In the genomic region with DNA sequence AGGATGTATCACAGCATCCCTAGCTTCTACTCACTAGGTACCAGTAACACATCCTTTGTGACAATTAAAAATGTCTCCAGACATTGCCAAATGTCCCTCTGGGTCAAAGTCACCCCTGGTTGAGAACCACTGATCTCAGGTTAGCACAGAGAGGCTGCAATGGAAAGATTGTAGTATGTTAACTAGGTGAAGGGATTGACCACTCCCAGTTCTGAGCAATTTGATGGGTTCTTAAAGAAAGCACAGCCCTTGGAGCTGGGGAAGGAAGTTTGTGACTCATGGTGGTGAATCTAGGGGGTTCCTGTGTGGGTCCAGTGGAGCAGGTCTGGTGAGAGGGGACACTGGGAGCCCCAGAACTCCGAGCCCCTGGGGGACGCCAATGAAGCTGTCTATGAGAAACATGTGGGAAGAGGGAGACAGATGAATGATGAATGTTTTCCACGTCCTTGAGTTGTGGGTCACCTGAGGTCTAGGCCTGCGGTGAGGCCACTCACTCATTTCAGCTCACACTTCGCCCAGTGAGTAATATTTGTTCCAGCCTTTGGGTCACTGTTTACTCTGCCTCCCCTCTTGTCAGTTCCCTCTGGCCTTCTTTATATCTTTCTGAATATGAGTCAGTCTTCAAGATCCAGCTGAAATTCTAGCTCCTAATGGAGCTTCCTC, we compare ENCODE assay signal across 12 cellular contexts.
A peak's percentile ranks its signal among the peaks of the same experiment; 100 is the strongest.
DNase-seq lines count a peak whose midpoint lies in the region; ATAC-seq and TF ChIP-seq lines count a peak whose summit lies in the region.
"Had no signal": no experiment of that assay in that cellular context is flagged by ENCODE, and none has a peak within 500 bp of the region (broad histone marks: within the 10 kb centered on the region; RNA-seq: fewer than 3 reads in every experiment).

No MANE protein-coding gene starts in this region.

- H3K36me3 ChIP-seq in transverse colon = no peaks in the 10 kb centered on the region
- H3K36me3 ChIP-seq: WERI-Rb-1 had no signal

- no peaks in the 10 kb centered on the region for H3K9me3 Mint-ChIP-seq in activated naive CD8-positive, alpha-beta T cell (ENCODE audit: low read depth)
- no peaks in the 10 kb centered on the region for H3K9me3 Mint-ChIP-seq in activated naive CD8-positive, alpha-beta T cell treated with anti-CD3 and anti-CD28 coated beads for 36 hours
- H3K9me3 Mint-ChIP-seq in activated naive CD8-positive, alpha-beta T cell treated with anti-CD3 and anti-CD28 coated beads, Interleukin-2, amount 50 U/mL, for 24 hours = no peaks in the 10 kb centered on the region
- H3K9me3 Mint-ChIP-seq in immature natural killer cell (peaks cover 0 to 3% (median 0%) of the 10 kb centered on the region in 6 donors), endothelial cell (ENCODE audit: unreplicated experiment) (no peaks in the 10 kb centered on the region)
- H3K9me3 Mint-ChIP-seq: neural crest cell had no signal

- H3K9me3 ChIP-seq in transverse colon = no peaks in the 10 kb centered on the region

- no peak overlapping the region for H3K27ac Mint-ChIP-seq in activated naive CD8-positive, alpha-beta T cell
- no peak overlapping the region for H3K27ac Mint-ChIP-seq in activated naive CD8-positive, alpha-beta T cell treated with anti-CD3 and anti-CD28 coated beads for 36 hours
- no peak overlapping the region for H3K27ac Mint-ChIP-seq in activated naive CD8-positive, alpha-beta T cell treated with anti-CD3 and anti-CD28 coated beads, Interleukin-2, amount 50 U/mL, for 24 hours
- H3K27ac Mint-ChIP-seq in immature natural killer cell (peak overlapping the region in 5 of 6 donors; percentile 3 to 82 (median 70)), endothelial cell (ENCODE audit: unreplicated experiment) (no peak overlapping the region)

- H3K4me3 ChIP-seq in transverse colon = no peak overlapping the region

- in situ Hi-C loops in transverse colon (cut with MboI; ENCODE audit: low pct_ligation_motif_present in 1 of 4, low pct_unique_long_range_greater_than_20kb in 1 of 4, low sequenced_read_pairs in 3 of 4) = no loop called here

- intact Hi-C loops in transverse colon (cut with DNase I; ENCODE audit: low total_unique reads) = no loop called here

- H3K27me3 ChIP-seq in transverse colon = no peaks in the 10 kb centered on the region

- 76 to 86% methylated on average over 1 to 5 of the region's 5 CpGs for WGBS in transverse colon (ENCODE audit: low coverage in 1 of 2), 2 donors

- peak overlapping the region; percentile 23 to 47 (median 39) for H3K27ac ChIP-seq in transverse colon
- H3K27ac ChIP-seq: WERI-Rb-1 had no signal

- H3K36me3 Mint-ChIP-seq in activated naive CD8-positive, alpha-beta T cell = no peaks in the 10 kb centered on the region
- no peaks in the 10 kb centered on the region for H3K36me3 Mint-ChIP-seq in activated naive CD8-positive, alpha-beta T cell treated with anti-CD3 and anti-CD28 coated beads for 36 hours
- no peaks in the 10 kb centered on the region for H3K36me3 Mint-ChIP-seq in activated naive CD8-positive, alpha-beta T cell treated with anti-CD3 and anti-CD28 coated beads, Interleukin-2, amount 50 U/mL, for 24 hours (ENCODE audit: low read depth)
- H3K36me3 Mint-ChIP-seq in immature natural killer cell (peaks cover 0 to 3% (median 0%) of the 10 kb centered on the region in 3 donors), endothelial cell (ENCODE audit: low read depth, unreplicated experiment) (no peaks in the 10 kb centered on the region)

- H3K4me3 Mint-ChIP-seq in activated naive CD8-positive, alpha-beta T cell = peak overlapping the region; percentile 72
- no peak overlapping the region for H3K4me3 Mint-ChIP-seq in activated naive CD8-positive, alpha-beta T cell treated with anti-CD3 and anti-CD28 coated beads for 36 hours
- no peak overlapping the region for H3K4me3 Mint-ChIP-seq in activated naive CD8-positive, alpha-beta T cell treated with anti-CD3 and anti-CD28 coated beads, Interleukin-2, amount 50 U/mL, for 24 hours
- H3K4me3 Mint-ChIP-seq in immature natural killer cell = peak overlapping the region; percentile 41 to 77 (median 61)
- H3K4me3 Mint-ChIP-seq in endothelial cell (ENCODE audit: unreplicated experiment) = no peak overlapping the region
- H3K4me3 Mint-ChIP-seq: neural crest cell had no signal

- TF ChIP-seq POLR2A in transverse colon (IDR thresholded peaks at IDR 0.05) = no peak

- no peak for TF ChIP-seq EP300 in transverse colon (IDR thresholded peaks at IDR 0.05; ENCODE audit: low read depth)

- TF ChIP-seq CTCF in transverse colon (IDR thresholded peaks at IDR 0.05) (no peak), endothelial cell (IDR thresholded peaks at IDR 0.05; ENCODE audit: unreplicated experiment) (no peak)

- peaks cover 0 to 24% (median 0%) of the 10 kb centered on the region in 4 donors for H3K4me1 ChIP-seq in transverse colon

- H3K4me1 Mint-ChIP-seq in activated naive CD8-positive, alpha-beta T cell (ENCODE audit: low read depth) = peaks cover 20% of the 10 kb centered on the region
- H3K4me1 Mint-ChIP-seq in activated naive CD8-positive, alpha-beta T cell treated with anti-CD3 and anti-CD28 coated beads for 36 hours = peaks cover 14% of the 10 kb centered on the region
- peaks cover 18% of the 10 kb centered on the region for H3K4me1 Mint-ChIP-seq in activated naive CD8-positive, alpha-beta T cell treated with anti-CD3 and anti-CD28 coated beads, Interleukin-2, amount 50 U/mL, for 24 hours
- H3K4me1 Mint-ChIP-seq in immature natural killer cell = peaks cover 25 to 31% of the 10 kb centered on the region in 2 donors
- no peaks in the 10 kb centered on the region for H3K4me1 Mint-ChIP-seq in endothelial cell (ENCODE audit: unreplicated experiment)

- DNase-seq in activated naive CD8-positive, alpha-beta T cell treated with anti-CD3 and anti-CD28 coated beads for 36 hours = no peak
- DNase-seq in activated naive CD8-positive, alpha-beta T cell treated with anti-CD3 and anti-CD28 coated beads, Interleukin-2, amount 50 U/mL, for 24 hours = no peak
- DNase-seq in immature natural killer cell = no peak
- no peak for DNase-seq in transverse colon
- DNase-seq in SIG-M5 (lab: John Stamatoyannopoulos, UW) = no peak
- DNase-seq in endothelial cell (ENCODE audit: low spot score) = no peak
- DNase-seq: C1 segment of cervical spinal cord, NCI-H524 treated with DMSO at 0.1 percent for 48 hours, WERI-Rb-1 had no signal

- peaks cover under 1% of the 10 kb centered on the region for H3K27me3 Mint-ChIP-seq in activated naive CD8-positive, alpha-beta T cell
- no peaks in the 10 kb centered on the region for H3K27me3 Mint-ChIP-seq in activated naive CD8-positive, alpha-beta T cell treated with anti-CD3 and anti-CD28 coated beads for 36 hours
- H3K27me3 Mint-ChIP-seq in activated naive CD8-positive, alpha-beta T cell treated with anti-CD3 and anti-CD28 coated beads, Interleukin-2, amount 50 U/mL, for 24 hours = no peaks in the 10 kb centered on the region
- H3K27me3 Mint-ChIP-seq in immature natural killer cell (ENCODE audit: low read depth in 3 of 3) (peaks cover 0 to 7% (median 0%) of the 10 kb centered on the region in 3 donors), endothelial cell (ENCODE audit: unreplicated experiment) (peaks cover 1% of the 10 kb centered on the region)

- ATAC-seq in activated naive CD8-positive, alpha-beta T cell treated with anti-CD3 and anti-CD28 coated beads, Interleukin-2, amount 50 U/mL, for 24 hours = peak; percentile 41
- ATAC-seq in HG03469 (IDR thresholded peaks at IDR 0.05; ENCODE audit: unreplicated experiment) = no peak

Comparison
In these comparisons a context has a peak if more than half of its experiments do, and no peak if none do; other contexts are left out.
1. H3K4me3 Mint-ChIP-seq: peak in activated naive CD8-positive, alpha-beta T cell (single experiment) and immature natural killer cell (5 of 5); none in activated naive CD8-positive, alpha-beta T cell treated with anti-CD3 and anti-CD28 coated beads for 36 hours (single experiment), activated naive CD8-positive, alpha-beta T cell treated with anti-CD3 and anti-CD28 coated beads, Interleukin-2, amount 50 U/mL, for 24 hours (single experiment) and endothelial cell (single experiment).
2. H3K27ac Mint-ChIP-seq: peak in immature natural killer cell (5 of 6); none in activated naive CD8-positive, alpha-beta T cell (single experiment), activated naive CD8-positive, alpha-beta T cell treated with anti-CD3 and anti-CD28 coated beads for 36 hours (single experiment), activated naive CD8-positive, alpha-beta T cell treated with anti-CD3 and anti-CD28 coated beads, Interleukin-2, amount 50 U/mL, for 24 hours (single experiment) and endothelial cell (single experiment).